Comparison of ENCODE assay signal across 8 cellular contexts in genomic region chr5:15995206-15996052, GRCh38.
A peak's percentile ranks its signal among the peaks of the same experiment; 100 is the strongest.
DNase-seq lines count a peak whose midpoint lies in the region; ATAC-seq and TF ChIP-seq lines count a peak whose summit lies in the region.

No MANE protein-coding gene starts in this region.

- no peak for ATAC-seq in omental fat pad (ENCODE audit: low FRiP score)
- ATAC-seq in GM19351 (IDR thresholded peaks at IDR 0.05; ENCODE audit: unreplicated experiment) = no peak

- in situ Hi-C loops in Caki2 (cut with HindIII; ENCODE audit: low pct_unique_long_range_greater_than_20kb, low sequenced_read_pairs) = no loop called here

- no peak for TF ChIP-seq CTCF in omental fat pad (IDR thresholded peaks at IDR 0.05)

- DNase-seq in Caki2 (ENCODE audit: low read depth) (peak; percentile 34), NAMALWA (ENCODE audit: low spot score) (peak; percentile 42), astrocyte of the hippocampus (ENCODE audit: low read depth, low spot score) (peak; percentile 59), kidney glomerular epithelial cell (lab: John Stamatoyannopoulos, UW) (peak; percentile 36), omental fat pad (ENCODE audit: low spot score) (no peak), activated gamma-delta T cell (lab: John Stamatoyannopoulos, UW) (no peak), GDM1 (lab: John Stamatoyannopoulos, UW) (no peak)

Comparison
In these comparisons a context has a peak if more than half of its experiments do, and no peak if none do; other contexts are left out.
1. DNase-seq: peak in Caki2 (single experiment), NAMALWA (single experiment), astrocyte of the hippocampus (single experiment) and kidney glomerular epithelial cell (single experiment); none in omental fat pad (single experiment), activated gamma-delta T cell (single experiment) and GDM1 (single experiment).